Comparison of ENCODE assay signal across 23 cellular contexts in genomic region chr1:5989286-5989605, GRCh38. TPM values are rescaled to one million over a fixed set of nuclear protein-coding genes. Genes with fewer than 3 reads are reported as not detected.
DNase-seq lines count a peak whose midpoint lies in the region; ATAC-seq and TF ChIP-seq lines count a peak whose summit lies in the region.
"Had no signal": no experiment of that assay in that cellular context is flagged by ENCODE, and none has a peak within 500 bp of the region (broad histone marks: within the 10 kb centered on the region; RNA-seq: fewer than 3 reads in every experiment).

No MANE protein-coding gene starts in this region.

- no peak for ATAC-seq in heart right ventricle
- ATAC-seq in lower lobe of right lung: no peak
- no peak for ATAC-seq in GM21529 (IDR thresholded peaks at IDR 0.05; ENCODE audit: unreplicated experiment)
- ATAC-seq: A549; CD8-positive, alpha-beta T cell; GM12878 had no signal

- TF ChIP-seq CTCF in heart right ventricle (IDR thresholded peaks at IDR 0.05) (no peak), lower lobe of right lung (IDR thresholded peaks at IDR 0.05) (no peak), neural progenitor cell (IDR thresholded peaks at IDR 0.05) (no peak)

- no peaks in the 10 kb centered on the region for H3K9me3 Mint-ChIP-seq in neural progenitor cell
- H3K9me3 Mint-ChIP-seq: CD8-positive, alpha-beta T cell; HFFc6 had no signal

- H3K4me3 Mint-ChIP-seq in neural progenitor cell: peak overlapping the region; percentile 48
- H3K4me3 Mint-ChIP-seq: CD14-positive monocyte; CD8-positive, alpha-beta T cell; HFFc6 had no signal

- H2AFZ ChIP-seq in neural progenitor cell (replicated peaks): no peak overlapping the region

- 96 to 99% methylated on average over 5 of the region's 5 CpGs for WGBS in heart right ventricle, 2 donors

- peaks cover 6% of the 10 kb centered on the region for H3K27me3 Mint-ChIP-seq in neural progenitor cell (ENCODE audit: insufficient read depth, low read depth)

- H3K4me1 ChIP-seq in heart right ventricle (peaks cover 6 to 26% (median 19%) of the 10 kb centered on the region in 9 donors), lower lobe of right lung (peaks cover 23% of the 10 kb centered on the region), neural progenitor cell (peaks cover 11% of the 10 kb centered on the region)
- H3K4me1 ChIP-seq: BE2C had no signal

- no peak overlapping the region for H3K9ac ChIP-seq in neural progenitor cell

- peaks cover 9% of the 10 kb centered on the region for H3K36me3 Mint-ChIP-seq in neural progenitor cell

- H3K4me3 ChIP-seq in heart right ventricle (no peak overlapping the region), lower lobe of right lung (no peak overlapping the region), neural progenitor cell (no peak overlapping the region)
- H3K4me3 ChIP-seq: A549; BLaER1 treated with 17β-estradiol and CSF1 and Interleukin-3, amounts not matched to agents 10 nM and 100 nM; GM12878; HAP-1 had no signal

- H4K20me1 ChIP-seq in neural progenitor cell (ENCODE audit: low read depth): peaks cover 24% of the 10 kb centered on the region

- H3K9me3 ChIP-seq in heart right ventricle (no peaks in the 10 kb centered on the region), lower lobe of right lung (no peaks in the 10 kb centered on the region), neural progenitor cell (ENCODE audit: low read depth) (no peaks in the 10 kb centered on the region)
- H3K9me3 ChIP-seq: A549; BE2C; BLaER1 treated with 17β-estradiol and CSF1 and Interleukin-3, amounts not matched to agents 10 nM and 100 nM; Caco-2; HAP-1 had no signal

- DNase-seq in cardiac septum (ENCODE audit: low spot score) (peak; percentile 43), heart right ventricle (no peak), lower lobe of right lung (peak; percentile 18), neural progenitor cell (ENCODE audit: low spot score) (no peak), erythroblast (lab: John Stamatoyannopoulos, UW) (no peak), substantia nigra (lab: John Stamatoyannopoulos, UW) (no peak)
- DNase-seq: 8988T; ACHN; AML-193; BE2C; CD8-positive, alpha-beta T cell; DMS79; EL; GDM1; GOT3; HFFc6 had no signal

- no peak for TF ChIP-seq POLR2A in erythroblast (IDR thresholded peaks at IDR 0.05; ENCODE audit: low read length)

- H3K4me2 ChIP-seq in neural progenitor cell: no peak overlapping the region
- H3K4me2 ChIP-seq: A549 had no signal

- no peaks in the 10 kb centered on the region for H3K27me3 ChIP-seq in heart right ventricle
- H3K27me3 ChIP-seq in lower lobe of right lung (ENCODE audit: low read depth): no peaks in the 10 kb centered on the region
- H3K27me3 ChIP-seq in neural progenitor cell: peaks cover 4% of the 10 kb centered on the region
- H3K27me3 ChIP-seq: BE2C; BLaER1 treated with 17β-estradiol and CSF1 and Interleukin-3, amounts not matched to agents 10 nM and 100 nM had no signal

- peaks cover 34% of the 10 kb centered on the region for H3K79me2 ChIP-seq in neural progenitor cell (ENCODE audit: low read depth)

- H3K4me1 Mint-ChIP-seq in neural progenitor cell: peaks cover 21% of the 10 kb centered on the region

- intact Hi-C loops in cardiac septum (cut with DNase I): no loop called here
- intact Hi-C loops in heart right ventricle (cut with DNase I): no loop called here
- intact Hi-C loops in lower lobe of right lung (cut with DNase I): no loop called here

- H3K27ac ChIP-seq in heart right ventricle: no peak overlapping the region
- H3K27ac ChIP-seq in lower lobe of right lung: no peak overlapping the region
- H3K27ac ChIP-seq in neural progenitor cell: no peak overlapping the region
- H3K27ac ChIP-seq in substantia nigra (ENCODE audit: low read depth, low read length, poor library complexity, severe bottlenecking): no peak overlapping the region
- H3K27ac ChIP-seq: A549; BLaER1 treated with 17β-estradiol and CSF1 and Interleukin-3, amounts not matched to agents 10 nM and 100 nM had no signal

- H3F3A ChIP-seq in neural progenitor cell (ENCODE audit: low read depth): peaks cover 17% of the 10 kb centered on the region

- no peak overlapping the region for H3K27ac Mint-ChIP-seq in neural progenitor cell
- H3K27ac Mint-ChIP-seq: CD8-positive, alpha-beta T cell; HFFc6 had no signal

- H3K36me3 ChIP-seq in heart right ventricle: peaks cover 0 to 17% (median 0%) of the 10 kb centered on the region in 9 donors
- peaks cover 8% of the 10 kb centered on the region for H3K36me3 ChIP-seq in lower lobe of right lung
- no peaks in the 10 kb centered on the region for H3K36me3 ChIP-seq in neural progenitor cell
- H3K36me3 ChIP-seq: BE2C, HAP-1 had no signal

RNA-seq across cellular contexts. Expression of gene NPHP4, which starts 3.0 kb away (rescaled TPM):
- total RNA-seq in cardiac septum (6.6 TPM), heart right ventricle (1 to 10 TPM; 2.4 to 5.7 (median 3.3) TPM), lower lobe of right lung (16.1 TPM), neural progenitor cell (ENCODE audit: low replicate concordance) (8.9 and 13.0 TPM in 2 replicates)
- polyA plus RNA-seq in heart right ventricle: 1 to 10 TPM; 2.4 to 3.8 TPM

RNA-seq across cellular contexts. Expression of gene KCNAB2, which starts 56.4 kb away (rescaled TPM):
- 19.3 TPM for total RNA-seq in cardiac septum
- 10 to 100 TPM; 16.5 to 41.5 (median 22.2) TPM for total RNA-seq in heart right ventricle
- polyA plus RNA-seq in heart right ventricle: 10 to 100 TPM in 1 of 2 donors, 1 to 10 TPM in 1; 4.7 to 15.1 TPM
- total RNA-seq in lower lobe of right lung: 119 TPM
- 2.2 and 8.5 TPM in 2 replicates for total RNA-seq in neural progenitor cell (ENCODE audit: low replicate concordance)

Comparison
In these comparisons a context has a peak if more than half of its experiments do, and no peak if none do; other contexts are left out.
1. DNase-seq: peak in cardiac septum (single experiment) and lower lobe of right lung (single experiment); none in heart right ventricle (0 of 2), neural progenitor cell (single experiment), erythroblast (0 of 2) and substantia nigra (0 of 49).